Comparison of ENCODE assay signal across 8 cellular contexts in the genomic region with DNA sequence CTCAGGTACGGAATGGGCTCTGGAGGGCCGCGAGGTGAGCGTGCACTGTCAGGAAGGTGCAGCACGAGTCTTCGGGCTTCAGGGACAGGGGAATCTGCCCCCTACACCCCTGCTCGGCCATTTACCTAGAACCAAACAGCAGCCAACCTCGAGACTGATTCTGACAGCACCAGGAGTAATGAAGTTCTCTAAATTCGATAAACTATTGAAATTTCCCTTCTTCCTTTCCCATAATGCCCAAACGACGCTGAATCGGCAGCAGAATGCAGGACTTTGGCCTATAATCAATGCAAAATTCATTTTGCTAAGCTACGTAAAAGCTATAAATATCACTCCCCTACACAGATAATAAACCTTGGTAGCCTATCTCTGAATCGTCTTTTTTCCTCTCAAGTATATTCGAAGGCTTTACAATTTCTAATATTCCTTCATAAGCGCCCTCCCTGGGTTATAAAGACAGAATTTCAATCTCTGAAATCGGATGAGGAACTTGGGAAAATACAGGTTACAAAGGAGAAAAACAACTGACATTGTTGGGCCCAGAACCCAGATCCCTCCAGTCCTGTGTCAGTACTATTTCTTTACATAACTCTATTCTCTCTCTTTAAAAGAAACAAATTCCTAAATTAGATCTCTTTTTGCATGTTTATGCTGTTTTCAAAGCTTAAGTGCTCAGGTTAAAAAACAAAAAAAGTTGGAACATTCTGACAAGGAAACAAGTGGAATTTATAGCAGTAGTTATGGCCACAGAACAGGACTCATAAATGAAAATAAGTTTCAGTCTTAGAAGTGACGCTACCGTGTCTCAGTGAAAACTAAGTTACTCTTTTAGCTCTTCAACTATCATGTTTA.
DNase-seq lines count a peak whose midpoint lies in the region; ATAC-seq and TF ChIP-seq lines count a peak whose summit lies in the region.

No MANE protein-coding gene starts in this region.

- H3K4me3 ChIP-seq in AG10803 (ENCODE audit: low read length) (peak overlapping the region; percentile 83), epithelial cell of proximal tubule (ENCODE audit: low read depth, low read length) (peak overlapping the region; percentile 87)

- peaks cover 18% of the 10 kb centered on the region for H3K4me1 Mint-ChIP-seq in neural crest cell

- peak overlapping the region; percentile 94 for H3K4me3 Mint-ChIP-seq in neural crest cell

- peaks cover 21% of the 10 kb centered on the region for H3K27me3 Mint-ChIP-seq in neural crest cell (ENCODE audit: low read depth)

- no peaks in the 10 kb centered on the region for H3K9me3 Mint-ChIP-seq in neural crest cell

- peak; percentile 37 for ATAC-seq in GM21528 (IDR thresholded peaks at IDR 0.05; ENCODE audit: low FRiP score, unreplicated experiment)

- DNase-seq in AG10803 (ENCODE audit: low read depth), result no peak
- DNase-seq in OCI-M1 (lab: John Stamatoyannopoulos, UW), result peak; percentile 71
- no peak for DNase-seq in epithelial cell of proximal tubule (ENCODE audit: low read depth)
- DNase-seq in neural crest cell (ENCODE audit: low read depth, low spot score), result no peak
- DNase-seq in MV-4-11 (lab: John Stamatoyannopoulos, UW), result no peak
- no peak for DNase-seq in activated CD4-positive, CD25-positive, alpha-beta regulatory T cell treated with anti-CD3 and anti-CD28 coated beads, Interleukin-2, amount 50 U/mL, for 72 hours
- DNase-seq in NCI-H2081 (lab: John Stamatoyannopoulos, UW), result no peak

- TF ChIP-seq CTCF in AG10803 (conservative IDR thresholded peaks at IDR 0.05; ENCODE audit: low read length) (no peak), epithelial cell of proximal tubule (conservative IDR thresholded peaks at IDR 0.05; ENCODE audit: low read depth, low read length) (no peak), neural crest cell (conservative IDR thresholded peaks at IDR 0.05) (no peak)

- no peaks in the 10 kb centered on the region for H3K36me3 Mint-ChIP-seq in neural crest cell (ENCODE audit: low read depth)

- H3K27ac Mint-ChIP-seq in neural crest cell (ENCODE audit: unreplicated experiment), result peak overlapping the region; percentile 19
